Comparison of ENCODE assay signal across 7 cellular contexts in genomic region chr16:86576591-86577313, GRCh38. TPM values are rescaled to one million over a fixed set of nuclear protein-coding genes. Genes with fewer than 3 reads are reported as not detected.
DNase-seq lines count a peak whose midpoint lies in the region; ATAC-seq and TF ChIP-seq lines count a peak whose summit lies in the region.

No MANE protein-coding gene starts in this region.

- TSS peak; percentile 88 for BruUV-seq in HCT116 (replicated peaks; lab: Mats Ljungman, UMichigan)

- RAD21 ChIA-PET in HCT116 (lab: Charles Lee; ENCODE audit: low non-redundant PET in 1 of 2, low total read pairs in 2 of 2, uncharacterized antibody in 2 of 2, unreplicated experiment in 2 of 2): interaction anchor here (0.7 to 2.1 kb wide), 11 partner anchors 12 to 486 kb away, joined by 3 to 14 read pairs (median 4); no protein-coding TSS in a partner anchor

- H3K9ac ChIP-seq in HCT116 (ENCODE audit: low read length): peak overlapping the region; percentile 54

- H4K20me1 ChIP-seq in HCT116 (ENCODE audit: insufficient read depth): no peaks in the 10 kb centered on the region

- H3K36me3 ChIP-seq in HCT116 (ENCODE audit: control insufficient read depth in 1 of 2, insufficient read depth in 2 of 2, low read length in 2 of 2) (no peaks in the 10 kb centered on the region), left ventricle myocardium inferior (no peaks in the 10 kb centered on the region)

- CTCF ChIA-PET in HCT116 (lab: Charles Lee): interaction anchor here (0.6 to 2.3 kb wide), 24 partner anchors 9 to 1047 kb away, joined by 3 to 22 read pairs (median 4); no protein-coding TSS in a partner anchor

- H3K4me1 ChIP-seq in HCT116 (ENCODE audit: control insufficient read depth in 1 of 2, insufficient read depth in 2 of 2, low read length in 2 of 2) (peaks cover 11 to 22% of the 10 kb centered on the region in 2 experiments; a peak in 3 of 4 replicates), left ventricle myocardium inferior (peaks cover 49% of the 10 kb centered on the region)

- no peaks in the 10 kb centered on the region for H3K9me3 ChIP-seq in HCT116 (ENCODE audit: control insufficient read depth in 1 of 2, insufficient read depth in 1 of 2, low read depth in 1 of 2, low read length in 2 of 2)
- H3K9me3 ChIP-seq in left ventricle myocardium inferior (replicated peaks): no peaks in the 10 kb centered on the region

- TF ChIP-seq CTCF in HCT116 (IDR thresholded peaks at IDR 0.05 in 2 of 3, conservative IDR thresholded peaks at IDR 0.05 in 1 of 3; ENCODE audit: borderline replicate concordance in 1 of 3, insufficient read depth in 1 of 3, low read depth in 2 of 3, low read length in 2 of 3) (no peak), WI38 (IDR thresholded peaks at IDR 0.05; ENCODE audit: low read depth, low read length) (no peak), left ventricle myocardium inferior (IDR thresholded peaks at IDR 0.05; ENCODE audit: borderline replicate concordance) (no peak)

- no peak for TF ChIP-seq RAD21 in HCT116 (IDR thresholded peaks at IDR 0.05; ENCODE audit: low read depth)

- H3K4me3 ChIP-seq in HCT116 (replicated peaks in 1 of 2; ENCODE audit: low read depth in 1 of 2, low read length in 2 of 2) (peak overlapping the region; percentile 62 to 63), WI38 (ENCODE audit: low read depth, low read length) (peak overlapping the region; percentile 84), left ventricle myocardium inferior (peak overlapping the region; percentile 66), skin epidermis (peak overlapping the region in 6 of 7 experiments; percentile 14 to 31 (median 21))

- intact Hi-C loops in HCT116 (cut with micrococcal nuclease) (loop anchor here (5.0 kb wide), 3 partner anchors 441 to 501 kb away; no protein-coding TSS in a partner anchor), left ventricle myocardium inferior (cut with micrococcal nuclease) (no loop called here)

- no peaks in the 10 kb centered on the region for H3K9me2 ChIP-seq in HCT116 (ENCODE audit: insufficient read depth)

- H3K79me2 ChIP-seq in HCT116 (ENCODE audit: insufficient read depth, low read length): no peaks in the 10 kb centered on the region

- H3K27me3 ChIP-seq in HCT116 (ENCODE audit: insufficient read depth, low read length) (no peaks in the 10 kb centered on the region), left ventricle myocardium inferior (ENCODE audit: low read depth) (peaks cover 98% of the 10 kb centered on the region)

- peak; percentile 31 for ATAC-seq in HCT116
- no peak for ATAC-seq in GM18519 (IDR thresholded peaks at IDR 0.05; ENCODE audit: low FRiP score, unreplicated experiment)
- ATAC-seq in GM18502 (IDR thresholded peaks at IDR 0.05; ENCODE audit: poor library complexity, unreplicated experiment): no peak

- DNase-seq in HCT116 (ENCODE audit: low read depth, low spot score) (no peak), left ventricle myocardium inferior (no peak), DMS 273 treated with DMSO at 0.1 percent for 48 hours (lab: John Stamatoyannopoulos, UW) (no peak)

- H3K27ac ChIP-seq in HCT116 (ENCODE audit: low read depth, low read length) (peak overlapping the region; percentile 55), left ventricle myocardium inferior (replicated peaks) (peak overlapping the region; percentile 88), skin epidermis (peak overlapping the region in 3 of 21 experiments; percentile 3 to 29 (median 7))

- peak overlapping the region; percentile 89 for H3K4me2 ChIP-seq in HCT116 (ENCODE audit: low read length)

- POLR2A ChIA-PET in HCT116 (lab: Charles Lee): interaction anchor here (0.6 to 1.2 kb wide), 9 partner anchors 8 to 811 kb away, joined by 3 to 6 read pairs (median 3); no protein-coding TSS in a partner anchor

- no peak for TF ChIP-seq POLR2A in HCT116 (IDR thresholded peaks at IDR 0.05; ENCODE audit: borderline replicate concordance, extremely low read depth, insufficient read depth, insufficient read length)

- H2AFZ ChIP-seq in HCT116 (ENCODE audit: low read depth, low read length, poor library complexity, severe bottlenecking): peak overlapping the region; percentile 67

TF ChIP-seq in HCT116, 20 proteins besides CTCF, POLR2A, EP300 and RAD21:
- no peak for TF ChIP-seq ELF1 (IDR thresholded peaks at IDR 0.05; ENCODE audit: borderline replicate concordance, low read depth)
- no peak for TF ChIP-seq YY1 (IDR thresholded peaks at IDR 0.05; ENCODE audit: extremely low read depth, insufficient replicate concordance, low read depth, low read length)
- peak; percentile 35; the same call in 1 of the 2 replicates for TF ChIP-seq EGR1 (IDR thresholded peaks at IDR 0.05; ENCODE audit: low read depth)
- no peak for TF ChIP-seq SIN3A (IDR thresholded peaks at IDR 0.05; ENCODE audit: low read depth)
- no peak for TF ChIP-seq CBX3 (IDR thresholded peaks at IDR 0.05; ENCODE audit: low read depth)
- no peak for TF ChIP-seq ZNF274 (IDR thresholded peaks at IDR 0.05; ENCODE audit: low read depth, low read length)
- TF ChIP-seq REST (IDR thresholded peaks at IDR 0.05; ENCODE audit: low read depth): no peak
- TF ChIP-seq EZH2 (IDR thresholded peaks at IDR 0.05): no peak

RNA-seq across cellular contexts. Expression of gene FOXL1, which starts 1.6 kb away (rescaled TPM):
- total RNA-seq in HCT116 (2021; ENCODE audit: unreplicated experiment) (7.5 TPM), left ventricle myocardium inferior (0.38 TPM)
- polyA plus RNA-seq in HCT116 (2012): 2.0 and 3.0 TPM in 2 replicates

RNA-seq across cellular contexts. Expression of gene FOXC2, which starts 10.1 kb away (rescaled TPM):
- 0.22 TPM for total RNA-seq in HCT116 (2021; ENCODE audit: unreplicated experiment)
- 0.04 and 0.10 TPM in 2 replicates for polyA plus RNA-seq in HCT116 (2012)
- 1.5 TPM for total RNA-seq in left ventricle myocardium inferior

RNA-seq across cellular contexts. Expression of gene MTHFSD, which starts 21.7 kb away (rescaled TPM):
- total RNA-seq in HCT116 (2021; ENCODE audit: unreplicated experiment) (33.1 TPM), left ventricle myocardium inferior (10.2 TPM)
- 16.7 and 17.6 TPM in 2 replicates for polyA plus RNA-seq in HCT116 (2012)

Comparison
In these comparisons a context has a peak if more than half of its experiments do, and no peak if none do; other contexts are left out.
1. H3K4me3 ChIP-seq: peak in every context shown above with its lines; median percentile 84 in WI38; 66 in left ventricle myocardium inferior; 62 in HCT116; 21 in skin epidermis.